In the genomic region with DNA sequence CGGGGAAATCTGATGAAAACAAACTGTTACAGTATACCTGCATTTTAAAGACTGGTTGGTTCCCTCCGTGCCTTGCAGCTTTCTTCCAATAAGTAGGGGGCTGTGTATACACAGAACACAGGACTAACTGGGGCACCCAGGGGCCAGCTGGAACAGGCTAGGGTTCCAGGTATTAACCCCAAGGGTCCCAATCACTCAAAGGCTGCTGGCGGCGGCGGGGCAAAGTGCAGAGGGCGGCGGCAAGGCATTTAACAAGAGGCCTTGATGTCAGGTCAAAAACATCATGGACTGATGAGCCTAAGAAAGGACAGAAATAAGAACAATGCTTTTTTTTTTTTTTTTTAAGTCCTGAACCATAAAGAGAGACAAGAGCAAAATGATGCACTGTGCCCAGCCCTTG, we compare ENCODE assay signal across 11 cellular contexts. TPM values are rescaled to one million over a fixed set of nuclear protein-coding genes. Genes with fewer than 3 reads are reported as not detected.
DNase-seq lines count a peak whose midpoint lies in the region; ATAC-seq and TF ChIP-seq lines count a peak whose summit lies in the region.
"Had no signal": no experiment of that assay in that cellular context is flagged by ENCODE, and none has a peak within 500 bp of the region (broad histone marks: within the 10 kb centered on the region; RNA-seq: fewer than 3 reads in every experiment).

No MANE protein-coding gene starts in this region.

- H3K4me3 ChIP-seq in CD4-positive, CD25-positive, alpha-beta regulatory T cell (ENCODE audit: low read depth, low read length) = no peak overlapping the region
- H3K4me3 ChIP-seq in coronary artery (peak overlapping the region; percentile 91), trophoblast cell (ENCODE audit: low read depth, low read length) (no peak overlapping the region)

- H3K9me3 ChIP-seq in CD4-positive, CD25-positive, alpha-beta regulatory T cell (ENCODE audit: control insufficient read depth in 2 of 2, low read length in 2 of 2) = no peaks in the 10 kb centered on the region
- no peaks in the 10 kb centered on the region for H3K9me3 ChIP-seq in KOPT-K1 (ENCODE audit: insufficient read depth, low read length, poor library complexity, severe bottlenecking)
- H3K9me3 ChIP-seq in trophoblast cell (ENCODE audit: insufficient read depth, low read depth, low read length) = peaks cover 4% of the 10 kb centered on the region

- ATAC-seq in CD4-positive, CD25-positive, alpha-beta regulatory T cell (ENCODE audit: low read depth in 2 of 2) = no peak
- no peak for ATAC-seq in HG02642 (IDR thresholded peaks at IDR 0.05; ENCODE audit: poor library complexity, unreplicated experiment)
- ATAC-seq: Right ventricle myocardium inferior had no signal

- H2BK5ac ChIP-seq in trophoblast cell (ENCODE audit: low read depth, low read length, poor library complexity) = no peak overlapping the region

- H3K79me2 ChIP-seq in trophoblast cell (ENCODE audit: control insufficient read depth, insufficient read depth, low read length, poor library complexity) = peaks cover 40% of the 10 kb centered on the region

- DNase-seq in CD4-positive, CD25-positive, alpha-beta regulatory T cell = no peak
- DNase-seq in coronary artery (ENCODE audit: low spot score) (no peak), trophoblast cell (no peak), NCI-H2171 (lab: John Stamatoyannopoulos, UW) (no peak), NCI-H2196 (lab: John Stamatoyannopoulos, UW; ENCODE audit: unreplicated experiment) (no peak)
- DNase-seq in stimulated activated CD8-positive, alpha-beta memory T cell treated with anti-CD3 and anti-CD28 coated beads, Interleukin-4, amount 100 ng/mL, for 48 hours = no peak
- DNase-seq: DND-41, NCI-H2081 treated with DMSO at 0.1 percent for 48 hours had no signal

- no CpG with 5 or more reads among the region's 7 CpGs for WGBS in trophoblast cell (ENCODE audit: extremely low coverage, insufficient coverage, insufficient read length)

- H3K36me3 Mint-ChIP-seq in CD4-positive, CD25-positive, alpha-beta regulatory T cell = no peaks in the 10 kb centered on the region

- peak overlapping the region; percentile 71 for H3K4me2 ChIP-seq in trophoblast cell (ENCODE audit: low read length)

- no peak overlapping the region for H3K14ac ChIP-seq in trophoblast cell (ENCODE audit: low read length)

- no peaks in the 10 kb centered on the region for H3K27me3 ChIP-seq in CD4-positive, CD25-positive, alpha-beta regulatory T cell (ENCODE audit: control insufficient read depth, insufficient read depth, low read length)
- no peaks in the 10 kb centered on the region for H3K27me3 ChIP-seq in trophoblast cell (ENCODE audit: insufficient read depth, low read length)

- no peak overlapping the region for H2AK5ac ChIP-seq in trophoblast cell (ENCODE audit: low read length)

- H3K18ac ChIP-seq in trophoblast cell (ENCODE audit: low read length) = no peak overlapping the region

- peak overlapping the region; percentile 4 to 97 (median 62) for H3K27ac Mint-ChIP-seq in CD4-positive, CD25-positive, alpha-beta regulatory T cell

- H3K4me1 ChIP-seq in CD4-positive, CD25-positive, alpha-beta regulatory T cell (ENCODE audit: control insufficient read depth, insufficient read depth, low read length, poor library complexity, severe bottlenecking) = peaks cover 15% of the 10 kb centered on the region
- H3K4me1 ChIP-seq in trophoblast cell (ENCODE audit: control insufficient read depth in 1 of 2, insufficient read depth in 2 of 2, low read length in 2 of 2) = peaks cover 23% of the 10 kb centered on the region in 2 experiments

- no peak overlapping the region for H2AFZ ChIP-seq in trophoblast cell (ENCODE audit: insufficient read depth, low read length, poor library complexity)

- H2BK12ac ChIP-seq in trophoblast cell (ENCODE audit: low read length) = no peak overlapping the region

- no peak overlapping the region for H4K8ac ChIP-seq in trophoblast cell (ENCODE audit: low read depth, low read length)

- peak overlapping the region; percentile 68 to 88 (median 74) for H3K4me3 Mint-ChIP-seq in CD4-positive, CD25-positive, alpha-beta regulatory T cell

- no peak overlapping the region for H2BK120ac ChIP-seq in trophoblast cell (ENCODE audit: insufficient read depth, low read length, poor library complexity)

- peaks cover 5 to 33% (median 10%) of the 10 kb centered on the region in 4 donors for H3K4me1 Mint-ChIP-seq in CD4-positive, CD25-positive, alpha-beta regulatory T cell

- H3K27me3 Mint-ChIP-seq in CD4-positive, CD25-positive, alpha-beta regulatory T cell = peaks cover 33% of the 10 kb centered on the region

- H3K79me1 ChIP-seq in trophoblast cell (ENCODE audit: low read length) = peaks cover 22% of the 10 kb centered on the region

- no peak overlapping the region for H3K27ac ChIP-seq in CD4-positive, CD25-positive, alpha-beta regulatory T cell (ENCODE audit: insufficient read depth, low read length, poor library complexity, severe bottlenecking)
- H3K27ac ChIP-seq in KOPT-K1 (ENCODE audit: low read depth, low read length, poor library complexity, severe bottlenecking) (peak overlapping the region; percentile 70), coronary artery (peak overlapping the region; percentile 77 to 96), trophoblast cell (ENCODE audit: low read depth, low read length) (no peak overlapping the region)

- no peaks in the 10 kb centered on the region for H3K36me3 ChIP-seq in CD4-positive, CD25-positive, alpha-beta regulatory T cell (ENCODE audit: control insufficient read depth, insufficient read depth, low read length)
- peaks cover 35% of the 10 kb centered on the region for H3K36me3 ChIP-seq in KOPT-K1 (ENCODE audit: insufficient read depth, low read length)
- H3K36me3 ChIP-seq in trophoblast cell (ENCODE audit: control insufficient read depth in 1 of 2, insufficient read depth in 2 of 2, low read length in 2 of 2) = peaks cover 30 to 34% of the 10 kb centered on the region in 2 experiments

- H4K12ac ChIP-seq in trophoblast cell (ENCODE audit: low read depth, low read length) = no peak overlapping the region

- H3K9me3 Mint-ChIP-seq in CD4-positive, CD25-positive, alpha-beta regulatory T cell = no peaks in the 10 kb centered on the region

- TF ChIP-seq CTCF in coronary artery (IDR thresholded peaks at IDR 0.05) = no peak

- H3K4ac ChIP-seq in trophoblast cell (ENCODE audit: low read depth, low read length) = peak overlapping the region; percentile 95

- no peak overlapping the region for H4K91ac ChIP-seq in trophoblast cell (ENCODE audit: low read depth, low read length)

- H3K23ac ChIP-seq in trophoblast cell (ENCODE audit: low read length) = no peak overlapping the region

- H3K9ac ChIP-seq in trophoblast cell (ENCODE audit: low read length) = no peak overlapping the region

RNA-seq across cellular contexts. Expression of gene PMEPA1, which starts 2.5 kb away (rescaled TPM):
- 4.0 TPM for total RNA-seq in CD4-positive, CD25-positive, alpha-beta regulatory T cell
- polyA plus RNA-seq in CD4-positive, CD25-positive, alpha-beta regulatory T cell = 1 to 10 TPM in 1 of 4 donors, under 1 TPM in 3; 0.36 to 1.1 (median 0.62) TPM
- polyA plus RNA-seq in trophoblast cell (2013) = 43.9 and 46.9 TPM in 2 replicates

Comparison
In these comparisons a context has a peak if more than half of its experiments do, and no peak if none do; other contexts are left out.
1. H3K27ac ChIP-seq: peak in KOPT-K1 (single experiment) and coronary artery (2 of 2); none in CD4-positive, CD25-positive, alpha-beta regulatory T cell (single experiment) and trophoblast cell (single experiment).